In the genomic region with DNA sequence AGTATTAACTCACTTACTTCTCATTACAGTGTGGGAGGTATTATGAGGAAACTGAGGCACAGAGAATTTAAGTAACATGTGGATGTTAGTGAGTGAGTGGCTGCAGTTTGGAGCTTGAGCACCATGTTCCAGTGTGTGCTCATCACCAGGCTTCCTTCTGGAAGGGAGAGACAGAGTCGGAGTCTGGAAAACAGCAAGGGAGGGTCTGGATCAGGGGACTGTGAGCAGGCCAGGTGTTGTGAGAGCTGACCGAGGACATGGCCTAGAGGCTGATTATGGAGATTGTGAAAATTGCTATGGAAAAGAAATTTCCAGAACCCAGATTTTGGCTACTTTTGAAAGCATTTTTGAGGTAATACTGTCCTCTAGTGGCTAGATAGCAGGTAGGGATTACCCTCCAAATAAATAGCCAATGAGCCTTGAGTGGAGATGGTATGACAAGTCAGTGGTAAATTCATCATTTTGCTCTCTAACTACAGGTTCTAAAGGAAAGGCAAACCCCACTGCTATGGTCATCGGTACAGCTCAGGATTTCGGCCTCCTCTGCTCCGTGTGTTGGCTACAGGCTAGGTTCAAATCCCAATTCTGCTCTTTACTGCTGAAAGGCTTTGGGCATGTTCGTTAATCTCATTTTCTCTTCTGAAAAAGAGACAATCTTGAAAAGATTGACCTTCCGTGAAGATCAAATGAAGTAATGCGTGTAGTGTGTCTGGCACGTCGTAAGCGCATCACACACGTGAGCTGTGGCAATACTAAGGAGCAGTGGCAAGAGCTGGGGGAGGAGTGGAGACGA, we compare ENCODE assay signal across 9 cellular contexts. TPM values are rescaled to one million over a fixed set of nuclear protein-coding genes. Genes with fewer than 3 reads are reported as not detected.
DNase-seq lines count a peak whose midpoint lies in the region; ATAC-seq and TF ChIP-seq lines count a peak whose summit lies in the region.
"Had no signal": no experiment of that assay in that cellular context is flagged by ENCODE, and none has a peak within 500 bp of the region (broad histone marks: within the 10 kb centered on the region; RNA-seq: fewer than 3 reads in every experiment).

No MANE protein-coding gene starts in this region.

- H2AFZ ChIP-seq in neural progenitor cell (replicated peaks), result peak overlapping the region; percentile 75

- H3K9me3 ChIP-seq in endodermal cell (ENCODE audit: control insufficient read depth, low read length) (no peaks in the 10 kb centered on the region), neural progenitor cell (ENCODE audit: low read depth) (no peaks in the 10 kb centered on the region)
- H3K9me3 ChIP-seq in CD8-positive, alpha-beta memory T cell (ENCODE audit: low read length), result no peaks in the 10 kb centered on the region

- no peak overlapping the region for H3K27ac Mint-ChIP-seq in endodermal cell
- no peak overlapping the region for H3K27ac Mint-ChIP-seq in neural progenitor cell
- no peak overlapping the region for H3K27ac Mint-ChIP-seq in CD8-positive, alpha-beta memory T cell

- H3K36me3 ChIP-seq in endodermal cell (ENCODE audit: control insufficient read depth, insufficient read depth, low read length), result no peaks in the 10 kb centered on the region
- no peaks in the 10 kb centered on the region for H3K36me3 ChIP-seq in neural progenitor cell
- no peaks in the 10 kb centered on the region for H3K36me3 ChIP-seq in CD8-positive, alpha-beta memory T cell (ENCODE audit: insufficient read depth, low read length)

- H3K27me3 ChIP-seq in endodermal cell (ENCODE audit: control insufficient read depth, insufficient read depth, low read length, poor library complexity, severe bottlenecking) (peaks cover 8% of the 10 kb centered on the region), neural progenitor cell (no peaks in the 10 kb centered on the region)
- no peaks in the 10 kb centered on the region for H3K27me3 ChIP-seq in CD8-positive, alpha-beta memory T cell (ENCODE audit: insufficient read depth, low read length, poor library complexity, severe bottlenecking)

- H3K4me2 ChIP-seq in neural progenitor cell, result no peak overlapping the region

- peak; percentile 49 for DNase-seq in A172 (ENCODE audit: low spot score)
- DNase-seq in GM12865 (ENCODE audit: low read depth), result peak; percentile 41
- DNase-seq in NCI-H526 treated with DMSO at 0.1 percent for 48 hours (lab: John Stamatoyannopoulos, UW), result peak; percentile 33
- peak; percentile 51 for DNase-seq in endodermal cell
- peak; percentile 50 for DNase-seq in neural progenitor cell (ENCODE audit: low spot score)
- DNase-seq in posterior cingulate gyrus, result no peak
- no peak for DNase-seq in CD8-positive, alpha-beta memory T cell

- H3K79me2 ChIP-seq in neural progenitor cell (ENCODE audit: low read depth), result no peaks in the 10 kb centered on the region

- H3K4me3 ChIP-seq in GM12865 (ENCODE audit: low read depth, low read length), result no peak overlapping the region
- H3K4me3 ChIP-seq in endodermal cell (ENCODE audit: low read length), result no peak overlapping the region
- no peak overlapping the region for H3K4me3 ChIP-seq in neural progenitor cell
- no peak overlapping the region for H3K4me3 ChIP-seq in CD8-positive, alpha-beta memory T cell (ENCODE audit: low read length)

- no peak for ATAC-seq in GM19455 (IDR thresholded peaks at IDR 0.05; ENCODE audit: unreplicated experiment)

- H3K9me3 Mint-ChIP-seq in endodermal cell, result no peaks in the 10 kb centered on the region
- H3K9me3 Mint-ChIP-seq in neural progenitor cell, result no peaks in the 10 kb centered on the region
- H3K9me3 Mint-ChIP-seq in CD8-positive, alpha-beta memory T cell, result no peaks in the 10 kb centered on the region

- CTCF ChIA-PET in CD8-positive, alpha-beta memory T cell (lab: Charles Lee), result no interaction called here

- H3F3A ChIP-seq in neural progenitor cell (ENCODE audit: low read depth), result no peaks in the 10 kb centered on the region

- peak; percentile 95 for TF ChIP-seq CTCF in GM12865 (IDR thresholded peaks at IDR 0.05; ENCODE audit: insufficient read depth, low read depth, low read length, missing control alignments)
- peak; percentile 97 for TF ChIP-seq CTCF in endodermal cell (conservative IDR thresholded peaks at IDR 0.05)
- peak; percentile 99 for TF ChIP-seq CTCF in neural progenitor cell (IDR thresholded peaks at IDR 0.05)

- H4K20me1 ChIP-seq in neural progenitor cell (ENCODE audit: low read depth), result no peaks in the 10 kb centered on the region

- intact Hi-C loops in posterior cingulate gyrus (cut with DNase I), result loop anchor here (1.0 to 5.0 kb wide), 2 partner anchors 80 to 1216 kb away; no protein-coding TSS in a partner anchor

- no peak overlapping the region for H3K27ac ChIP-seq in endodermal cell (ENCODE audit: low read depth, low read length)
- no peak overlapping the region for H3K27ac ChIP-seq in neural progenitor cell
- no peak overlapping the region for H3K27ac ChIP-seq in CD8-positive, alpha-beta memory T cell (ENCODE audit: low read depth, low read length)

- POLR2A ChIA-PET in CD8-positive, alpha-beta memory T cell (lab: Charles Lee), result no interaction called here

- 56 to 75% methylated on average over 7 to 13 of the region's 13 CpGs for WGBS in endodermal cell (ENCODE audit: insufficient coverage in 1 of 2, insufficient read length in 1 of 2), 2 experiments

- no peak overlapping the region for H3K9ac ChIP-seq in endodermal cell (ENCODE audit: extremely low read depth, low read length, poor library complexity, severe bottlenecking)
- H3K9ac ChIP-seq in neural progenitor cell, result no peak overlapping the region

- no peaks in the 10 kb centered on the region for H3K4me1 ChIP-seq in endodermal cell (ENCODE audit: control insufficient read depth, insufficient read depth, low read length)
- no peaks in the 10 kb centered on the region for H3K4me1 ChIP-seq in neural progenitor cell
- no peaks in the 10 kb centered on the region for H3K4me1 ChIP-seq in CD8-positive, alpha-beta memory T cell (ENCODE audit: insufficient read depth, low read length)

- H3K4me3 Mint-ChIP-seq in endodermal cell, result no peak overlapping the region
- no peak overlapping the region for H3K4me3 Mint-ChIP-seq in neural progenitor cell
- H3K4me3 Mint-ChIP-seq in CD8-positive, alpha-beta memory T cell, result no peak overlapping the region

- H3K4me1 Mint-ChIP-seq in endodermal cell (peaks cover 4% of the 10 kb centered on the region), neural progenitor cell (no peaks in the 10 kb centered on the region)
- H3K4me1 Mint-ChIP-seq in CD8-positive, alpha-beta memory T cell, result no peaks in the 10 kb centered on the region

- H3K36me3 Mint-ChIP-seq in endodermal cell (ENCODE audit: low read depth), result no peaks in the 10 kb centered on the region
- no peaks in the 10 kb centered on the region for H3K36me3 Mint-ChIP-seq in neural progenitor cell
- no peaks in the 10 kb centered on the region for H3K36me3 Mint-ChIP-seq in CD8-positive, alpha-beta memory T cell

- peaks cover 9% of the 10 kb centered on the region for H3K27me3 Mint-ChIP-seq in endodermal cell (ENCODE audit: insufficient read depth)
- no peaks in the 10 kb centered on the region for H3K27me3 Mint-ChIP-seq in neural progenitor cell (ENCODE audit: insufficient read depth, low read depth)
- H3K27me3 Mint-ChIP-seq in CD8-positive, alpha-beta memory T cell, result peaks cover 13 to 17% of the 10 kb centered on the region in 2 donors

RNA-seq across cellular contexts. Expression of gene HAO2, which starts 1.1 kb away (rescaled TPM):
- not detected in 2 replicates for total RNA-seq in A172 (2014; rRNA removed; shearing (Covaris generic))
- not detected for total RNA-seq in endodermal cell
- not detected for polyA plus RNA-seq in endodermal cell (2013, experiment 1 of 2)
- not detected for polyA plus RNA-seq in endodermal cell (2013, experiment 2 of 2)
- not detected in 2 replicates for total RNA-seq in neural progenitor cell (ENCODE audit: low replicate concordance)
- total RNA-seq in CD8-positive, alpha-beta memory T cell, result not detected
- not detected for polyA plus RNA-seq in CD8-positive, alpha-beta memory T cell
- polyA plus RNA-seq: esophagus had no signal

RNA-seq across cellular contexts. Expression of gene HSD3B2, which starts 47.4 kb away (rescaled TPM):
- not detected in 2 replicates for total RNA-seq in A172 (2014; rRNA removed; shearing (Covaris generic))
- total RNA-seq in endodermal cell (not detected), neural progenitor cell (ENCODE audit: low replicate concordance) (not detected in 2 replicates)
- not detected for polyA plus RNA-seq in endodermal cell (2013, experiment 1 of 2)
- polyA plus RNA-seq in endodermal cell (2013, experiment 2 of 2), result not detected
- total RNA-seq in CD8-positive, alpha-beta memory T cell, result not detected
- not detected for polyA plus RNA-seq in CD8-positive, alpha-beta memory T cell

Comparison
In these comparisons a context has a peak if more than half of its experiments do, and no peak if none do; other contexts are left out.
1. DNase-seq: peak in A172 (single experiment), GM12865 (single experiment), NCI-H526 treated with DMSO at 0.1 percent for 48 hours (single experiment), endodermal cell (single experiment) and neural progenitor cell (single experiment); none in posterior cingulate gyrus (0 of 10) and CD8-positive, alpha-beta memory T cell (0 of 5).
2. Peak in every context shown above with its lines, with median percentiles within 50 percentile points of each other: CTCF ChIP-seq.